9 cellular contexts compared by ENCODE assay signal in genomic region chr2:219596954-219597551, GRCh38. TPM values are rescaled to one million over a fixed set of nuclear protein-coding genes. Genes with fewer than 3 reads are reported as not detected.
DNase-seq lines count a peak whose midpoint lies in the region; ATAC-seq and FAIRE-seq lines count a peak whose summit lies in the region.
"Had no signal": no experiment of that assay in that cellular context is flagged by ENCODE, and none has a peak within 500 bp of the region (broad histone marks: within the 10 kb centered on the region; RNA-seq: fewer than 3 reads in every experiment).

No MANE protein-coding gene starts in this region.

- no peaks in the 10 kb centered on the region for H3K36me3 Mint-ChIP-seq in activated naive CD4-positive, alpha-beta T cell treated with anti-CD3 and anti-CD28 coated beads, Interleukin-2, amount 50 U/mL, for 72 hours

- DNase-seq in ACHN (peak; percentile 63), iPS DF 6.9 (ENCODE audit: low read depth, low spot score) (no peak), small intestine (peak; percentile 31), globus pallidus (ENCODE audit: low spot score) (no peak)
- DNase-seq in activated naive CD4-positive, alpha-beta T cell treated with anti-CD3 and anti-CD28 coated beads, Interleukin-2, amount 50 U/mL, for 72 hours (ENCODE audit: low spot score in 2 of 2) = no peak
- DNase-seq in activated CD4-positive, CD25-positive, alpha-beta regulatory T cell (lab: John Stamatoyannopoulos, UW) = no peak

- H3K27me3 ChIP-seq in iPS DF 6.9 (ENCODE audit: control insufficient read depth, insufficient read depth, low read length) (no peaks in the 10 kb centered on the region), small intestine (ENCODE audit: control insufficient read depth in 2 of 2, insufficient read depth in 2 of 2, low read length in 2 of 2) (no peaks in the 10 kb centered on the region)

- H3K36me3 ChIP-seq in iPS DF 6.9 (ENCODE audit: control insufficient read depth, insufficient read depth, low read length) (no peaks in the 10 kb centered on the region), small intestine (ENCODE audit: control insufficient read depth in 2 of 2, insufficient read depth in 2 of 2, low read length in 2 of 2) (peaks cover under 1 to 5% of the 10 kb centered on the region in 2 donors)

- in situ Hi-C loops in ACHN (cut with HindIII; ENCODE audit: low pct_ligation_motif_present, low pct_unique_long_range_greater_than_20kb, low sequenced_read_pairs) = no loop called here

- H3K4me3 ChIP-seq in iPS DF 6.9 (ENCODE audit: low read length) = peak overlapping the region; percentile 90
- H3K4me3 ChIP-seq in small intestine (ENCODE audit: low read depth in 1 of 2, low read length in 2 of 2) = peak overlapping the region; percentile 59 to 70

- ATAC-seq in GM18907 (IDR thresholded peaks at IDR 0.05; ENCODE audit: unreplicated experiment) = peak; percentile 6
- ATAC-seq in HG03520 (IDR thresholded peaks at IDR 0.05; ENCODE audit: unreplicated experiment) = peak; percentile 0
- no peak for ATAC-seq in activated naive CD4-positive, alpha-beta T cell treated with anti-CD3 and anti-CD28 coated beads, Interleukin-2, amount 50 U/mL, for 72 hours

- H3K27ac Mint-ChIP-seq in activated naive CD4-positive, alpha-beta T cell treated with anti-CD3 and anti-CD28 coated beads, Interleukin-2, amount 50 U/mL, for 72 hours = peak overlapping the region; percentile 91 to 98

- H3K27ac ChIP-seq in iPS DF 6.9 (ENCODE audit: low read length) = peak overlapping the region; percentile 61
- H3K27ac ChIP-seq in small intestine (ENCODE audit: low read depth in 1 of 2, low read length in 1 of 2) = peak overlapping the region; percentile 83 to 90

- H3K9me3 ChIP-seq in iPS DF 6.9 (ENCODE audit: control insufficient read depth, insufficient read depth, low read length) (no peaks in the 10 kb centered on the region), small intestine (ENCODE audit: control insufficient read depth, low read depth) (no peaks in the 10 kb centered on the region)

- WGBS in iPS DF 6.9 (ENCODE audit: insufficient coverage, insufficient read length) = no CpG with 5 or more reads among the region's 19 CpGs
- 7 to 16% (median 14%) methylated on average over 19 of the region's 19 CpGs for WGBS in small intestine, 3 donors

- H3K9me3 Mint-ChIP-seq in activated naive CD4-positive, alpha-beta T cell treated with anti-CD3 and anti-CD28 coated beads, Interleukin-2, amount 50 U/mL, for 72 hours = no peaks in the 10 kb centered on the region

- H3K4me1 ChIP-seq in iPS DF 6.9 (ENCODE audit: control insufficient read depth, insufficient read depth, low read length) (peaks cover 1% of the 10 kb centered on the region; the same call in 1 of the 2 replicates), small intestine (ENCODE audit: control insufficient read depth in 2 of 2, insufficient read depth in 1 of 2, low read depth in 1 of 2, low read length in 1 of 2) (no peaks in the 10 kb centered on the region)

- no peak for FAIRE-seq in small intestine (lab: Jason Lieb, UNC)

RNA-seq across cellular contexts. Expression of gene STK11IP, which starts 0.6 kb away (rescaled TPM):
- 10 to 100 TPM; 28.5 to 53.0 TPM for total RNA-seq in activated naive CD4-positive, alpha-beta T cell treated with anti-CD3 and anti-CD28 coated beads, Interleukin-2, amount 50 U/mL, for 72 hours
- 10 to 100 TPM; 20.4 to 38.9 (median 23.9) TPM for polyA plus RNA-seq in small intestine

RNA-seq across cellular contexts. Expression of gene INHA, which starts 24.9 kb away (rescaled TPM):
- total RNA-seq in activated naive CD4-positive, alpha-beta T cell treated with anti-CD3 and anti-CD28 coated beads, Interleukin-2, amount 50 U/mL, for 72 hours = under 1 TPM in 1 of 2 donors, not detected in 1; 0.23 TPM
- polyA plus RNA-seq in small intestine = under 1 TPM in 1 of 3 donors, not detected in 2; 0.18 TPM
- total RNA-seq: HT1080 had no signal

RNA-seq across cellular contexts. Expression of gene OBSL1, which starts 25.7 kb away (rescaled TPM):
- 1 to 10 TPM; 1.9 to 8.9 TPM for total RNA-seq in activated naive CD4-positive, alpha-beta T cell treated with anti-CD3 and anti-CD28 coated beads, Interleukin-2, amount 50 U/mL, for 72 hours
- polyA plus RNA-seq in small intestine = 10 to 100 TPM in 2 of 3 donors, 1 to 10 TPM in 1; 4.5 to 16.3 (median 14.6) TPM

RNA-seq across cellular contexts. Expression of gene SLC4A3, which starts 30.4 kb away (rescaled TPM):
- total RNA-seq in activated naive CD4-positive, alpha-beta T cell treated with anti-CD3 and anti-CD28 coated beads, Interleukin-2, amount 50 U/mL, for 72 hours = not detected
- polyA plus RNA-seq in small intestine = 1 to 10 TPM in 2 of 3 donors, not detected in 1; 1.1 to 2.2 TPM

RNA-seq across cellular contexts. Expression of gene TMEM198, which starts 53.2 kb away (rescaled TPM):
- 1 to 10 TPM; 1.8 to 6.1 TPM for total RNA-seq in activated naive CD4-positive, alpha-beta T cell treated with anti-CD3 and anti-CD28 coated beads, Interleukin-2, amount 50 U/mL, for 72 hours
- polyA plus RNA-seq in small intestine = 10 to 100 TPM in 1 of 3 donors, 1 to 10 TPM in 2; 1.8 to 23.5 (median 9.6) TPM

Comparison
In these comparisons a context has a peak if more than half of its experiments do, and no peak if none do; other contexts are left out.
1. DNase-seq: peak in ACHN (single experiment) and small intestine (single experiment); none in activated naive CD4-positive, alpha-beta T cell treated with anti-CD3 and anti-CD28 coated beads, Interleukin-2, amount 50 U/mL, for 72 hours (0 of 2), iPS DF 6.9 (single experiment), globus pallidus (single experiment) and activated CD4-positive, CD25-positive, alpha-beta regulatory T cell (0 of 4).
2. ATAC-seq: peak in GM18907 (single experiment) and HG03520 (single experiment); none in activated naive CD4-positive, alpha-beta T cell treated with anti-CD3 and anti-CD28 coated beads, Interleukin-2, amount 50 U/mL, for 72 hours (0 of 2).